In genomic region chr12:126811401-126811800, GRCh38 we compare ENCODE assay signal across 14 cellular contexts.
"Had no signal": no experiment of that assay in that cellular context is flagged by ENCODE, and none has a peak within 500 bp of the region (broad histone marks: within the 10 kb centered on the region; RNA-seq: fewer than 3 reads in every experiment).

No MANE protein-coding gene starts in this region.

- DNase-seq: activated B cell treated with CpG ODN at 0.5 μM for 24 hours; activated CD4-positive, alpha-beta T cell treated with anti-CD3 and anti-CD28 coated beads for 48 hours; activated CD8-positive, alpha-beta memory T cell treated with anti-CD3 and anti-CD28 coated beads, Interleukin-2, amount 50 U/mL, for 48 hours; activated CD8-positive, alpha-beta T cell treated with anti-CD3 and anti-CD28 coated beads, Interleukin-2, amount 10 ng/mL, durations not matched to agents 7 days and 5 days; activated gamma-delta T cell; activated T-cell treated with anti-CD3 and anti-CD28 coated beads, Interleukin-2, amount 50 U/mL, for 72 hours; hippocampal formation; kidney; ovary; sigmoid colon; T-helper 2 cell had no signal

- ATAC-seq: activated CD8-positive, alpha-beta T cell treated with anti-CD3 and anti-CD28 coated beads, Interleukin-2, amount 10 ng/mL, durations not matched to agents 7 days and 5 days; activated naive CD4-positive, alpha-beta T cell treated with anti-CD3 and anti-CD28 coated beads, Interleukin-2, amount 50 U/mL, for 72 hours; activated T-cell treated with anti-CD3 and anti-CD28 coated beads, Interleukin-2, amount 50 U/mL, for 72 hours; esophagus mucosa; stimulated activated memory B cell treated with anti-CD40 and anti-IgM and Interleukin-4, amounts not matched to agents 10 μg/mL and 1 μg/mL and 100 μg/mL, for 72 hours had no signal
